15 cellular contexts compared by ENCODE assay signal in genomic region chr1:154792899-154793298, GRCh38.
DNase-seq lines count a peak whose midpoint lies in the region; ATAC-seq, FAIRE-seq and TF ChIP-seq lines count a peak whose summit lies in the region.
"Had no signal": no experiment of that assay in that cellular context is flagged by ENCODE, and none has a peak within 500 bp of the region (broad histone marks: within the 10 kb centered on the region; RNA-seq: fewer than 3 reads in every experiment).

No MANE protein-coding gene starts in this region.

- H3K4me1 ChIP-seq in MM.1S (ENCODE audit: low read length) (peaks cover 54% of the 10 kb centered on the region), uterus (peaks cover 3 to 8% of the 10 kb centered on the region in 2 donors)

- H3K27me3 ChIP-seq in CD4-positive, alpha-beta T cell (ENCODE audit: control insufficient read depth, insufficient read depth, low read length): no peaks in the 10 kb centered on the region
- H3K27me3 ChIP-seq in MM.1S (replicated peaks; ENCODE audit: insufficient read depth, low read length): no peaks in the 10 kb centered on the region
- no peaks in the 10 kb centered on the region for H3K27me3 ChIP-seq in uterus

- H3K4me1 Mint-ChIP-seq in CD4-positive, alpha-beta T cell (ENCODE audit: low read depth): peaks cover 33% of the 10 kb centered on the region
- no peaks in the 10 kb centered on the region for H3K4me1 Mint-ChIP-seq in Calu3 (ENCODE audit: low read depth, unreplicated experiment)

- no peak for TF ChIP-seq POLR2A in uterus (IDR thresholded peaks at IDR 0.05)

- peak overlapping the region; percentile 71 for H3K27ac Mint-ChIP-seq in CD4-positive, alpha-beta T cell
- H3K27ac Mint-ChIP-seq in Calu3 (ENCODE audit: unreplicated experiment): no peak overlapping the region
- H3K27ac Mint-ChIP-seq: B cell had no signal

- H3K4me3 Mint-ChIP-seq in CD4-positive, alpha-beta T cell: no peak overlapping the region
- no peak overlapping the region for H3K4me3 Mint-ChIP-seq in Calu3 (ENCODE audit: low read depth, unreplicated experiment)
- H3K4me3 Mint-ChIP-seq: B cell; CD8-positive, alpha-beta T cell had no signal

- no peaks in the 10 kb centered on the region for H3K27me3 Mint-ChIP-seq in CD4-positive, alpha-beta T cell
- H3K27me3 Mint-ChIP-seq in Calu3 (ENCODE audit: unreplicated experiment): peaks cover 98% of the 10 kb centered on the region

- no peaks in the 10 kb centered on the region for H4K20me1 ChIP-seq in MM.1S (ENCODE audit: insufficient read depth, low read length)

- peak overlapping the region; percentile 78 for H3K4me2 ChIP-seq in MM.1S (ENCODE audit: low read depth, low read length)

- no peak overlapping the region for H3K4me3 ChIP-seq in MM.1S (ENCODE audit: low read length)
- no peak overlapping the region for H3K4me3 ChIP-seq in uterus

- peaks cover 67% of the 10 kb centered on the region for H3K79me2 ChIP-seq in MM.1S (ENCODE audit: low read length)

- H3K9me2 ChIP-seq in MM.1S (replicated peaks; ENCODE audit: insufficient read depth, low read length): no peaks in the 10 kb centered on the region

- ATAC-seq in CD4-positive, alpha-beta T cell (ENCODE audit: poor library complexity): no peak
- ATAC-seq in HG03196 (IDR thresholded peaks at IDR 0.05; ENCODE audit: unreplicated experiment) (no peak), GM18858 (IDR thresholded peaks at IDR 0.05; ENCODE audit: unreplicated experiment) (no peak)
- ATAC-seq: CD8-positive, alpha-beta T cell had no signal

- no peak overlapping the region for H3K9ac ChIP-seq in MM.1S (ENCODE audit: low read length)

- H3K27ac ChIP-seq in CD4-positive, alpha-beta T cell (ENCODE audit: low read depth, low read length): no peak overlapping the region
- H3K27ac ChIP-seq in MM.1S (ENCODE audit: low read length) (peak overlapping the region; percentile 92; the same call in 1 of the 2 replicates), uterus (peak overlapping the region; percentile 63 to 64)
- H3K27ac ChIP-seq: C4-2B had no signal

- no peak for TF ChIP-seq CTCF in CD4-positive, alpha-beta T cell (IDR thresholded peaks at IDR 0.05)
- TF ChIP-seq CTCF in MM.1S (IDR thresholded peaks at IDR 0.05; ENCODE audit: low read length) (no peak), uterus (IDR thresholded peaks at IDR 0.05) (no peak), Calu3 (IDR thresholded peaks at IDR 0.05; ENCODE audit: unreplicated experiment) (no peak)

- POLR2A ChIA-PET in CD4-positive, alpha-beta T cell (lab: Charles Lee): no interaction called here

- H3F3A ChIP-seq in MM.1S (ENCODE audit: insufficient read depth, low read length): peaks cover 26% of the 10 kb centered on the region

- CTCF ChIA-PET in CD4-positive, alpha-beta T cell (lab: Charles Lee): interaction anchor here (1.8 kb wide), 2 partner anchors 85 to 233 kb away, joined by 4 to 7 read pairs; no protein-coding TSS in a partner anchor
- CTCF ChIA-PET in Calu3 (lab: Charles Lee): no interaction called here

- intact Hi-C loops in CD4-positive, alpha-beta T cell (cut with DNase I, micrococcal nuclease): loop anchor here (5.0 to 10.0 kb wide), 2 partner anchors 46 to 118 kb away; no protein-coding TSS in a partner anchor
- intact Hi-C loops in uterus (cut with DNase I; ENCODE audit: low total_unique reads) (no loop called here), Calu3 (cut with micrococcal nuclease; ENCODE audit: unreplicated experiment) (no loop called here)

- no peak for DNase-seq in CD4-positive, alpha-beta T cell
- DNase-seq in GM18507 (ENCODE audit: extremely low spot score, insufficient read length, low read depth) (no peak), MM.1S (no peak), uterus (no peak), Calu3 (no peak)
- DNase-seq: CD8-positive, alpha-beta T cell; DMS 273 treated with DMSO at 0.1 percent for 48 hours; HCEC 1CT; IMR-90; KBM-7 had no signal

- no peaks in the 10 kb centered on the region for H3K9me3 Mint-ChIP-seq in CD4-positive, alpha-beta T cell
- H3K9me3 Mint-ChIP-seq in Calu3 (ENCODE audit: low read depth, unreplicated experiment): no peaks in the 10 kb centered on the region
- H3K9me3 Mint-ChIP-seq: CD8-positive, alpha-beta T cell had no signal

- no peaks in the 10 kb centered on the region for H3K9me3 ChIP-seq in CD4-positive, alpha-beta T cell (ENCODE audit: control insufficient read depth, low read length)
- no peaks in the 10 kb centered on the region for H3K9me3 ChIP-seq in MM.1S (replicated peaks; ENCODE audit: insufficient read depth, low read length)
- no peaks in the 10 kb centered on the region for H3K9me3 ChIP-seq in uterus

- H3K36me3 Mint-ChIP-seq in CD4-positive, alpha-beta T cell (ENCODE audit: low read depth): no peaks in the 10 kb centered on the region
- H3K36me3 Mint-ChIP-seq in Calu3 (ENCODE audit: insufficient read depth, unreplicated experiment): peaks cover 5% of the 10 kb centered on the region
- H3K36me3 Mint-ChIP-seq: CD8-positive, alpha-beta T cell had no signal

- no TSS peak for BruUV-seq in Calu3 (replicated peaks; lab: Mats Ljungman, UMichigan)

- FAIRE-seq in GM18507 (lab: Jason Lieb, UNC): peak; percentile 59
- FAIRE-seq: A204.1 had no signal

- no peak overlapping the region for H2AFZ ChIP-seq in MM.1S (ENCODE audit: low read length)

- no peaks in the 10 kb centered on the region for H3K36me3 ChIP-seq in MM.1S (replicated peaks; ENCODE audit: insufficient read depth, low read length)
- no peaks in the 10 kb centered on the region for H3K36me3 ChIP-seq in uterus

Comparison
In these comparisons a context has a peak if more than half of its experiments do, and no peak if none do; other contexts are left out.
1. intact Hi-C loops: an anchor here in CD4-positive, alpha-beta T cell (5.0 to 10.0 kb wide); none called in uterus and Calu3.